In genomic region chr12:66236282-66236675, GRCh38 we compare ENCODE assay signal across 9 cellular contexts. TPM values are rescaled to one million over a fixed set of nuclear protein-coding genes. Genes with fewer than 3 reads are reported as not detected.
DNase-seq lines count a peak whose midpoint lies in the region; ATAC-seq, FAIRE-seq and TF ChIP-seq lines count a peak whose summit lies in the region.
"Not testable (repeated sequence)": the region's sequence is repeated elsewhere in the genome, so short reads cannot be mapped to it uniquely, and the experiment has no call there.
"Had no signal": no experiment of that assay in that cellular context is flagged by ENCODE, and none has a peak within 500 bp of the region (broad histone marks: within the 10 kb centered on the region; RNA-seq: fewer than 3 reads in every experiment).

No MANE protein-coding gene starts in this region.

- not testable (repeated sequence) for H3K9me2 ChIP-seq in Loucy (replicated peaks; ENCODE audit: low read depth, low read length); hepatocyte (replicated peaks; ENCODE audit: insufficient read depth)

- not testable (repeated sequence) for TF ChIP-seq POLR2A in K562 (conservative IDR thresholded peaks at IDR 0.05)

- TF ChIP-seq RAD21 in K562 (CRISPR knock-in tag; conservative IDR thresholded peaks at IDR 0.05 in 1 of 2, IDR thresholded peaks at IDR 0.05 in 1 of 2) = not testable (repeated sequence)

- not testable (repeated sequence) for TF ChIP-seq CTCF in CD8-positive, alpha-beta T cell (IDR thresholded peaks at IDR 0.05); Loucy (conservative IDR thresholded peaks at IDR 0.05; ENCODE audit: low read length); K562 (IDR thresholded peaks at IDR 0.05 in 2 of 3, conservative IDR thresholded peaks at IDR 0.05 in 1 of 3; ENCODE audit: insufficient read depth in 2 of 3, low read depth in 1 of 3, low read length in 3 of 3); hepatocyte (IDR thresholded peaks at IDR 0.05; ENCODE audit: poor library complexity); neural progenitor cell (IDR thresholded peaks at IDR 0.05)

- H3K4me1 ChIP-seq in CD8-positive, alpha-beta T cell (ENCODE audit: insufficient read depth, low read length); Loucy (ENCODE audit: insufficient read depth, low read length, poor library complexity, severe bottlenecking); K562 (replicated peaks in 1 of 2; ENCODE audit: control insufficient read depth in 2 of 2, insufficient read depth in 2 of 2, low read length in 2 of 2); hepatocyte (ENCODE audit: insufficient read depth): not testable (repeated sequence)
- peaks cover 15% of the 10 kb centered on the region for H3K4me1 ChIP-seq in neural progenitor cell

- in situ Hi-C loops in K562 (cut with MboI) = not testable (repeated sequence)

- H3K27ac ChIP-seq in CD8-positive, alpha-beta T cell (ENCODE audit: low read depth, low read length); K562 (ENCODE audit: extremely low read depth, low read depth, low read length); hepatocyte; neural progenitor cell: not testable (repeated sequence)

- not testable (repeated sequence) for H3K36me3 Mint-ChIP-seq in CD8-positive, alpha-beta T cell; T-cell; activated T-cell treated with anti-CD3 and anti-CD28 coated beads, Interleukin-2, amount 50 U/mL, for 24 hours (ENCODE audit: low read depth); neural progenitor cell

- not testable (repeated sequence) for ATAC-seq in CD8-positive, alpha-beta T cell; T-cell (replicated peaks in 1 of 4); K562

- BruUV-seq in K562 (replicated peaks; lab: Mats Ljungman, UMichigan) = not testable (repeated sequence)

- POLR2A ChIA-PET in CD8-positive, alpha-beta T cell (lab: Charles Lee); T-cell (lab: Charles Lee); K562 (lab: Yijun Ruan, JAX): not testable (repeated sequence)

- H3K4me3 ChIP-seq in CD8-positive, alpha-beta T cell (ENCODE audit: low read depth, low read length); K562; hepatocyte; neural progenitor cell: not testable (repeated sequence)
- peak overlapping the region; percentile 69 for H3K4me3 ChIP-seq in Loucy (ENCODE audit: low read length, poor library complexity, severe bottlenecking)

- H3K9me3 ChIP-seq in CD8-positive, alpha-beta T cell (ENCODE audit: low read length); Loucy (ENCODE audit: insufficient read depth, low read depth, low read length); K562 (replicated peaks; ENCODE audit: control insufficient read depth, insufficient read depth, low read depth, low read length); hepatocyte (ENCODE audit: low read depth); neural progenitor cell (ENCODE audit: low read depth): not testable (repeated sequence)

- H3K79me2 ChIP-seq in Loucy (ENCODE audit: insufficient read depth, low read length); K562 (ENCODE audit: control insufficient read depth, insufficient read depth, low read length); hepatocyte; neural progenitor cell (ENCODE audit: low read depth): not testable (repeated sequence)

- not testable (repeated sequence) for H3K9me1 ChIP-seq in K562 (ENCODE audit: control insufficient read depth, insufficient read depth, low read length)

- H3K9me3 Mint-ChIP-seq in CD8-positive, alpha-beta T cell; T-cell; activated T-cell treated with anti-CD3 and anti-CD28 coated beads, Interleukin-2, amount 50 U/mL, for 24 hours; neural progenitor cell: not testable (repeated sequence)

- H3K4me2 ChIP-seq in Loucy (ENCODE audit: low read depth, low read length, poor library complexity, severe bottlenecking) (peak overlapping the region; percentile 50), hepatocyte (peak overlapping the region; percentile 75)
- H3K4me2 ChIP-seq in K562 (ENCODE audit: insufficient read depth, low read length); neural progenitor cell: not testable (repeated sequence)

- intact Hi-C loops in CD8-positive, alpha-beta T cell (cut with DNase I, micrococcal nuclease); K562 (cut with micrococcal nuclease): not testable (repeated sequence)

- CTCF ChIA-PET in CD8-positive, alpha-beta T cell (lab: Charles Lee) = interaction anchor here (0.9 to 1.1 kb wide), 3 partner anchors 11 to 173 kb away, joined by 3 to 4 read pairs (median 3); no protein-coding TSS in a partner anchor
- CTCF ChIA-PET in T-cell (lab: Charles Lee) = interaction anchor here in 1 of 2 donors (0.7 kb wide), 1 partner anchor 9 kb away, joined by 4 read pairs; no protein-coding TSS in a partner anchor
- CTCF ChIA-PET in K562 (lab: Yijun Ruan, JAX; ENCODE audit: low intra/inter-chr PET ratio) = not testable (repeated sequence)

- DNase-seq in CD8-positive, alpha-beta T cell; T-cell; activated T-cell treated with anti-CD3 and anti-CD28 coated beads, Interleukin-2, amount 50 U/mL, for 24 hours; K562 (ENCODE audit: extremely low read depth in 1 of 4, low spot score in 3 of 4); hepatocyte (ENCODE audit: low spot score); neural progenitor cell (ENCODE audit: low spot score): not testable (repeated sequence)

- not testable (repeated sequence) for FAIRE-seq in K562 (lab: Jason Lieb, UNC)

- TF ChIP-seq EP300 in K562 (IDR thresholded peaks at IDR 0.05; ENCODE audit: low read length) = not testable (repeated sequence)

- not testable (repeated sequence) for H3K27ac Mint-ChIP-seq in CD8-positive, alpha-beta T cell; T-cell; activated T-cell treated with anti-CD3 and anti-CD28 coated beads, Interleukin-2, amount 50 U/mL, for 24 hours; neural progenitor cell

- not testable (repeated sequence) for H3K9ac ChIP-seq in Loucy (ENCODE audit: low read depth, low read length, poor library complexity, severe bottlenecking); K562 (ENCODE audit: insufficient read depth in 1 of 2, low read depth in 2 of 2, low read length in 2 of 2); neural progenitor cell

- peaks cover 50% of the 10 kb centered on the region for H3K27me3 Mint-ChIP-seq in CD8-positive, alpha-beta T cell (ENCODE audit: low read depth)
- peaks cover 27 to 36% of the 10 kb centered on the region in 2 donors for H3K27me3 Mint-ChIP-seq in T-cell
- H3K27me3 Mint-ChIP-seq in activated T-cell treated with anti-CD3 and anti-CD28 coated beads, Interleukin-2, amount 50 U/mL, for 24 hours = peaks cover 51% of the 10 kb centered on the region
- H3K27me3 Mint-ChIP-seq in neural progenitor cell (ENCODE audit: insufficient read depth, low read depth) = peaks cover 13% of the 10 kb centered on the region

- H3K4me3 Mint-ChIP-seq in CD8-positive, alpha-beta T cell = peak overlapping the region; percentile 16
- H3K4me3 Mint-ChIP-seq in T-cell (peak overlapping the region in 2 of 3 donors; percentile 22 to 39), neural progenitor cell (peak overlapping the region; percentile 63)
- H3K4me3 Mint-ChIP-seq in activated T-cell treated with anti-CD3 and anti-CD28 coated beads, Interleukin-2, amount 50 U/mL, for 24 hours = peak overlapping the region; percentile 61

- not testable (repeated sequence) for H3K36me3 ChIP-seq in CD8-positive, alpha-beta T cell (ENCODE audit: insufficient read depth, low read length); Loucy (ENCODE audit: insufficient read depth, low read length); K562 (ENCODE audit: control insufficient read depth, insufficient read depth, low read length); hepatocyte (replicated peaks; ENCODE audit: insufficient read depth, low read depth); neural progenitor cell

- 0 out of 2 replicates have a peak overlapping the region, but pooled peaks have one; percentile 9 for H2AFZ ChIP-seq in Loucy (ENCODE audit: low read length)
- 0 out of 2 replicates have a peak overlapping the region, but pooled peaks have one; percentile 76 for H2AFZ ChIP-seq in K562 (ENCODE audit: low read depth, low read length)
- H2AFZ ChIP-seq in hepatocyte; neural progenitor cell (replicated peaks): not testable (repeated sequence)

- 61% methylated on average over 2 of the region's 4 CpGs for WGBS in K562 (ENCODE audit: insufficient coverage, low coverage, missing lambda C conversion rate)
- 98% methylated on average over 4 of the region's 4 CpGs for WGBS in hepatocyte (ENCODE audit: low lambda C conversion rate, missing lambda C conversion rate)

- not testable (repeated sequence) for H3K4me1 Mint-ChIP-seq in CD8-positive, alpha-beta T cell (ENCODE audit: low read depth); T-cell; activated T-cell treated with anti-CD3 and anti-CD28 coated beads, Interleukin-2, amount 50 U/mL, for 24 hours (ENCODE audit: low read depth)
- H3K4me1 Mint-ChIP-seq in neural progenitor cell = peaks cover 15% of the 10 kb centered on the region

- not testable (repeated sequence) for H3F3A ChIP-seq in Loucy (ENCODE audit: low read depth)
- peaks cover 18% of the 10 kb centered on the region for H3F3A ChIP-seq in neural progenitor cell (ENCODE audit: low read depth)

- H4K20me1 ChIP-seq in Loucy (ENCODE audit: insufficient read depth, low read length, poor library complexity, severe bottlenecking); K562 (replicated peaks; ENCODE audit: control insufficient read depth, insufficient read depth, low read length); hepatocyte (ENCODE audit: insufficient read depth, poor library complexity, severe bottlenecking); neural progenitor cell (ENCODE audit: low read depth): not testable (repeated sequence)

- H3K27me3 ChIP-seq in CD8-positive, alpha-beta T cell (ENCODE audit: insufficient read depth, low read length); Loucy (ENCODE audit: insufficient read depth, low read length, poor library complexity, severe bottlenecking); K562 (ENCODE audit: control insufficient read depth in 2 of 2, insufficient read depth in 2 of 2, low read length in 2 of 2); hepatocyte: not testable (repeated sequence)
- peaks cover 17% of the 10 kb centered on the region for H3K27me3 ChIP-seq in neural progenitor cell

RNA-seq across cellular contexts. Expression of gene IRAK3, which starts 47.3 kb away (rescaled TPM):
- under 1 TPM in 1 of 2 experiments, not detected in 1; 0.08 TPM for total RNA-seq in CD8-positive, alpha-beta T cell
- 1 to 10 TPM in 1 of 5 donors, under 1 TPM in 4; 0.16 to 1.0 (median 0.39) TPM for total RNA-seq in T-cell
- total RNA-seq in K562 (2011; cell fraction: chromatin; rRNA removed; ENCODE audit: low replicate concordance) = 0.07 TPM in 1 of 2 replicates, not detected in the other
- total RNA-seq in K562 (2011; cell fraction: nucleolus; rRNA removed) = not detected in 2 replicates
- total RNA-seq in K562 (2011; cell fraction: nucleoplasm; rRNA removed) = not detected in 2 replicates
- 0.09 TPM in 1 of 2 replicates, not detected in the other for total RNA-seq in K562 (2014; rRNA removed)
- total RNA-seq in K562 (2014; rRNA removed; fragmentation: Illumina TruSeq; extraction: Trizol) = not detected in 2 replicates
- not detected in 2 replicates for total RNA-seq in K562 (2015; rRNA removed; fragmentation: Illumina TruSeq; extraction: Trizol)
- total RNA-seq in K562 (2021) = 0.07 TPM in 1 of 2 replicates, not detected in the other
- polyA plus RNA-seq in K562 (2011; rRNA removed) = 0.06 TPM in 1 of 2 replicates, not detected in the other
- not detected in 2 replicates for polyA plus RNA-seq in K562 (2011; cell fraction: cytosol; rRNA removed)
- not detected in 2 replicates for polyA plus RNA-seq in K562 (2011; cell fraction: nucleus; rRNA removed)
- polyA plus RNA-seq in K562 (2012) = 0.01 TPM in 1 of 2 replicates, not detected in the other
- not detected in 2 replicates for polyA plus RNA-seq in K562 (2014; fragmentation: Illumina TruSeq; extraction: Trizol)
- not detected for polyA plus RNA-seq in K562 (2014; fragmentation: Nextera tagmentation; extraction: Ambion mirVana)
- not detected in 2 replicates for polyA plus RNA-seq in K562 (2014; rRNA removed)
- not detected in 2 replicates for polyA minus RNA-seq in K562 (2011; rRNA and poly(A)+ RNA removed)
- not detected in 2 replicates for polyA minus RNA-seq in K562 (2011; cell fraction: cytosol; rRNA and poly(A)+ RNA removed)
- not detected in 2 replicates for polyA minus RNA-seq in K562 (2011; cell fraction: nucleus; rRNA and poly(A)+ RNA removed)
- 7.5 and 8.6 TPM in 2 replicates for total RNA-seq in hepatocyte
- polyA plus RNA-seq in hepatocyte = 1.2 and 1.8 TPM in 2 replicates
- 0.37 and 3.0 TPM in 2 replicates for total RNA-seq in neural progenitor cell (ENCODE audit: low replicate concordance)
- total RNA-seq: G401, SK-MEL-5 had no signal
